Comparison of ENCODE assay signal across 19 cellular contexts in genomic region chr20:50735813-50736212, GRCh38. TPM values are rescaled to one million over a fixed set of nuclear protein-coding genes. Genes with fewer than 3 reads are reported as not detected.
DNase-seq lines count a peak whose midpoint lies in the region; ATAC-seq, FAIRE-seq and TF ChIP-seq lines count a peak whose summit lies in the region.
"Had no signal": no experiment of that assay in that cellular context is flagged by ENCODE, and none has a peak within 500 bp of the region (broad histone marks: within the 10 kb centered on the region; RNA-seq: fewer than 3 reads in every experiment).

No MANE protein-coding gene starts in this region.

- TF ChIP-seq CTCF in bronchial epithelial cell (IDR thresholded peaks at IDR 0.05; ENCODE audit: insufficient read depth, low read length, severe bottlenecking) (no peak), progenitor cell of endocrine pancreas (IDR thresholded peaks at IDR 0.05; ENCODE audit: unreplicated experiment) (no peak), upper lobe of right lung (IDR thresholded peaks at IDR 0.05) (no peak), BE2C (IDR thresholded peaks at IDR 0.05; ENCODE audit: low read depth, low read length) (no peak)

- no peak for FAIRE-seq in bronchial epithelial cell (lab: Jason Lieb, UNC)
- FAIRE-seq: A204.1 had no signal

- H3K9me3 ChIP-seq in upper lobe of right lung, result no peaks in the 10 kb centered on the region
- H3K9me3 ChIP-seq in BE2C, result no peaks in the 10 kb centered on the region
- H3K9me3 ChIP-seq: HAP-1 had no signal

- H3K27me3 Mint-ChIP-seq in activated CD4-positive, alpha-beta T cell treated with anti-CD3 and anti-CD28 coated beads, Interleukin-2, amount 10 ng/mL, durations not matched to agents 24 days and 14 days, result no peaks in the 10 kb centered on the region
- no peaks in the 10 kb centered on the region for H3K27me3 Mint-ChIP-seq in activated CD4-positive, alpha-beta T cell treated with anti-CD3 and anti-CD28 coated beads, Interleukin-2, amount 10 ng/mL, durations not matched to agents 7 days and 5 days
- no peaks in the 10 kb centered on the region for H3K27me3 Mint-ChIP-seq in progenitor cell of endocrine pancreas
- H3K27me3 Mint-ChIP-seq: CD4-positive, alpha-beta memory T cell; stimulated activated memory B cell treated with anti-CD40 and anti-IgM and Interleukin-4, amounts not matched to agents 10 μg/mL and 1 μg/mL and 100 μg/mL, for 72 hours had no signal

- H3K4me3 ChIP-seq in bronchial epithelial cell (ENCODE audit: low read depth, low read length) (no peak overlapping the region), upper lobe of right lung (no peak overlapping the region), BE2C (ENCODE audit: low read depth, low read length) (no peak overlapping the region)
- H3K4me3 ChIP-seq: coronary artery, HAP-1, skin epidermis had no signal

- POLR2A ChIA-PET in activated CD4-positive, alpha-beta T cell treated with anti-CD3 and anti-CD28 coated beads, Interleukin-2, amount 10 ng/mL, durations not matched to agents 7 days and 5 days (lab: Charles Lee), result no interaction called here

- no peak overlapping the region for H3K27ac ChIP-seq in upper lobe of right lung
- H3K27ac ChIP-seq: coronary artery, KMS-11, skin epidermis had no signal

- ATAC-seq in GM21360 (IDR thresholded peaks at IDR 0.05; ENCODE audit: unreplicated experiment), result no peak
- no peak for ATAC-seq in upper lobe of right lung
- ATAC-seq: activated CD8-positive, alpha-beta T cell treated with anti-CD3 and anti-CD28 coated beads, Interleukin-2, amount 10 ng/mL, durations not matched to agents 7 days and 5 days; left cardiac atrium; stimulated activated memory B cell treated with anti-CD40 and anti-IgM and Interleukin-4, amounts not matched to agents 10 μg/mL and 1 μg/mL and 100 μg/mL, for 72 hours had no signal

- H3K36me3 ChIP-seq in bronchial epithelial cell (ENCODE audit: control insufficient read depth, insufficient read depth, low read length) (peaks cover 4% of the 10 kb centered on the region), upper lobe of right lung (no peaks in the 10 kb centered on the region), BE2C (no peaks in the 10 kb centered on the region; the same call in 1 of the 2 replicates)
- H3K36me3 ChIP-seq: HAP-1 had no signal

- no peaks in the 10 kb centered on the region for H3K9me3 Mint-ChIP-seq in activated CD4-positive, alpha-beta T cell treated with anti-CD3 and anti-CD28 coated beads, Interleukin-2, amount 10 ng/mL, durations not matched to agents 24 days and 14 days
- no peaks in the 10 kb centered on the region for H3K9me3 Mint-ChIP-seq in activated CD4-positive, alpha-beta T cell treated with anti-CD3 and anti-CD28 coated beads, Interleukin-2, amount 10 ng/mL, durations not matched to agents 7 days and 5 days
- no peaks in the 10 kb centered on the region for H3K9me3 Mint-ChIP-seq in progenitor cell of endocrine pancreas (ENCODE audit: low read depth)
- H3K9me3 Mint-ChIP-seq: CD4-positive, alpha-beta memory T cell; stimulated activated memory B cell treated with anti-CD40 and anti-IgM and Interleukin-4, amounts not matched to agents 10 μg/mL and 1 μg/mL and 100 μg/mL, for 72 hours had no signal

- peaks cover 8% of the 10 kb centered on the region for H3K4me1 ChIP-seq in upper lobe of right lung
- H3K4me1 ChIP-seq in BE2C, result no peaks in the 10 kb centered on the region; the same call in 1 of the 2 replicates

- no peak for DNase-seq in activated CD4-positive, alpha-beta T cell treated with anti-CD3 and anti-CD28 coated beads, Interleukin-2, amount 10 ng/mL, durations not matched to agents 24 days and 14 days
- DNase-seq in activated CD4-positive, alpha-beta T cell treated with anti-CD3 and anti-CD28 coated beads, Interleukin-2, amount 10 ng/mL, durations not matched to agents 7 days and 5 days, result no peak
- DNase-seq in OCI-M1 (lab: John Stamatoyannopoulos, UW), result peak; percentile 15
- peak; percentile 88 for DNase-seq in bronchial epithelial cell (ENCODE audit: low read depth)
- DNase-seq in progenitor cell of endocrine pancreas (ENCODE audit: low spot score, unreplicated experiment), result no peak
- DNase-seq in upper lobe of right lung, result no peak
- no peak for DNase-seq in BE2C
- DNase-seq: activated CD8-positive, alpha-beta T cell treated with anti-CD3 and anti-CD28 coated beads, Interleukin-2, amount 10 ng/mL, durations not matched to agents 7 days and 5 days; CD4-positive, alpha-beta memory T cell; left cardiac atrium; NCI-H1417; NCI-H2227 treated with DMSO at 0.1 percent for 48 hours had no signal

- H3K4me1 Mint-ChIP-seq in activated CD4-positive, alpha-beta T cell treated with anti-CD3 and anti-CD28 coated beads, Interleukin-2, amount 10 ng/mL, durations not matched to agents 24 days and 14 days, result peaks cover 24% of the 10 kb centered on the region
- H3K4me1 Mint-ChIP-seq in activated CD4-positive, alpha-beta T cell treated with anti-CD3 and anti-CD28 coated beads, Interleukin-2, amount 10 ng/mL, durations not matched to agents 7 days and 5 days, result peaks cover 24% of the 10 kb centered on the region
- H3K4me1 Mint-ChIP-seq in progenitor cell of endocrine pancreas (ENCODE audit: low read depth), result peaks cover 53% of the 10 kb centered on the region

- intact Hi-C loops in activated CD4-positive, alpha-beta T cell treated with anti-CD3 and anti-CD28 coated beads, Interleukin-2, amount 10 ng/mL, durations not matched to agents 24 days and 14 days (cut with micrococcal nuclease), result loop anchor here (10.0 kb wide), 1 partner anchor 221 kb away; the partner anchor contains the start of gene PTPN1
- intact Hi-C loops in upper lobe of right lung (cut with DNase I), result no loop called here

- H3K27me3 ChIP-seq in bronchial epithelial cell (ENCODE audit: control insufficient read depth, insufficient read depth, low read length) (no peaks in the 10 kb centered on the region), upper lobe of right lung (no peaks in the 10 kb centered on the region), BE2C (no peaks in the 10 kb centered on the region)

- peaks cover 17% of the 10 kb centered on the region for H3K36me3 Mint-ChIP-seq in activated CD4-positive, alpha-beta T cell treated with anti-CD3 and anti-CD28 coated beads, Interleukin-2, amount 10 ng/mL, durations not matched to agents 24 days and 14 days (ENCODE audit: low read depth)
- H3K36me3 Mint-ChIP-seq in activated CD4-positive, alpha-beta T cell treated with anti-CD3 and anti-CD28 coated beads, Interleukin-2, amount 10 ng/mL, durations not matched to agents 7 days and 5 days (ENCODE audit: low read depth), result peaks cover 4% of the 10 kb centered on the region
- peaks cover 18% of the 10 kb centered on the region for H3K36me3 Mint-ChIP-seq in progenitor cell of endocrine pancreas (ENCODE audit: insufficient read depth)

- H3K27ac Mint-ChIP-seq in activated CD4-positive, alpha-beta T cell treated with anti-CD3 and anti-CD28 coated beads, Interleukin-2, amount 10 ng/mL, durations not matched to agents 24 days and 14 days, result peak overlapping the region; percentile 3
- H3K27ac Mint-ChIP-seq in activated CD4-positive, alpha-beta T cell treated with anti-CD3 and anti-CD28 coated beads, Interleukin-2, amount 10 ng/mL, durations not matched to agents 7 days and 5 days, result no peak overlapping the region
- H3K27ac Mint-ChIP-seq in progenitor cell of endocrine pancreas, result peak overlapping the region; percentile 13
- H3K27ac Mint-ChIP-seq: activated CD8-positive, alpha-beta T cell treated with anti-CD3 and anti-CD28 coated beads, Interleukin-2, amount 10 ng/mL, durations not matched to agents 7 days and 5 days; stimulated activated memory B cell treated with anti-CD40 and anti-IgM and Interleukin-4, amounts not matched to agents 10 μg/mL and 1 μg/mL and 100 μg/mL, for 72 hours had no signal

- no peak overlapping the region for H3K4me3 Mint-ChIP-seq in activated CD4-positive, alpha-beta T cell treated with anti-CD3 and anti-CD28 coated beads, Interleukin-2, amount 10 ng/mL, durations not matched to agents 24 days and 14 days
- no peak overlapping the region for H3K4me3 Mint-ChIP-seq in activated CD4-positive, alpha-beta T cell treated with anti-CD3 and anti-CD28 coated beads, Interleukin-2, amount 10 ng/mL, durations not matched to agents 7 days and 5 days
- H3K4me3 Mint-ChIP-seq in progenitor cell of endocrine pancreas (ENCODE audit: low read depth), result no peak overlapping the region
- H3K4me3 Mint-ChIP-seq: activated CD8-positive, alpha-beta T cell treated with anti-CD3 and anti-CD28 coated beads, Interleukin-2, amount 10 ng/mL, durations not matched to agents 7 days and 5 days; stimulated activated memory B cell treated with anti-CD40 and anti-IgM and Interleukin-4, amounts not matched to agents 10 μg/mL and 1 μg/mL and 100 μg/mL, for 72 hours had no signal

- CTCF ChIA-PET in activated CD4-positive, alpha-beta T cell treated with anti-CD3 and anti-CD28 coated beads, Interleukin-2, amount 10 ng/mL, durations not matched to agents 7 days and 5 days (lab: Charles Lee), result no interaction called here

RNA-seq across cellular contexts. Expression of gene PARD6B, which starts 4.4 kb away (rescaled TPM):
- total RNA-seq in activated CD4-positive, alpha-beta T cell treated with anti-CD3 and anti-CD28 coated beads, Interleukin-2, amount 10 ng/mL, durations not matched to agents 24 days and 14 days, result 6.0 and 7.0 TPM in 2 replicates
- total RNA-seq in activated CD4-positive, alpha-beta T cell treated with anti-CD3 and anti-CD28 coated beads, Interleukin-2, amount 10 ng/mL, durations not matched to agents 7 days and 5 days, result 1 to 10 TPM; 4.2 to 4.4 TPM
- total RNA-seq in bronchial epithelial cell, result 8.2 and 12.4 TPM in 2 replicates
- total RNA-seq in progenitor cell of endocrine pancreas, result 29.7 and 32.9 TPM in 2 replicates
- total RNA-seq in upper lobe of right lung, result 43.2 TPM
- 1.4 TPM for polyA plus RNA-seq in BE2C (2012; ENCODE audit: insufficient read depth, insufficient read length, low read depth)

RNA-seq across cellular contexts. Expression of gene RIPOR3, which starts 44.5 kb away (rescaled TPM):
- total RNA-seq in activated CD4-positive, alpha-beta T cell treated with anti-CD3 and anti-CD28 coated beads, Interleukin-2, amount 10 ng/mL, durations not matched to agents 24 days and 14 days, result not detected in 2 replicates
- total RNA-seq in activated CD4-positive, alpha-beta T cell treated with anti-CD3 and anti-CD28 coated beads, Interleukin-2, amount 10 ng/mL, durations not matched to agents 7 days and 5 days, result not detected
- total RNA-seq in bronchial epithelial cell, result under 0.01 and 0.53 TPM in 2 replicates
- 0.29 and 0.31 TPM in 2 replicates for total RNA-seq in progenitor cell of endocrine pancreas
- total RNA-seq in upper lobe of right lung, result 6.8 TPM
- polyA plus RNA-seq in BE2C (2012; ENCODE audit: insufficient read depth, insufficient read length, low read depth), result 1.7 TPM
- total RNA-seq: activated CD8-positive, alpha-beta T cell treated with anti-CD3 and anti-CD28 coated beads, Interleukin-2, amount 10 ng/mL, durations not matched to agents 7 days and 5 days; CD4-positive, alpha-beta memory T cell had no signal

RNA-seq across cellular contexts. Expression of gene BCAS4, which starts 59.0 kb away (rescaled TPM):
- 7.2 and 8.4 TPM in 2 replicates for total RNA-seq in activated CD4-positive, alpha-beta T cell treated with anti-CD3 and anti-CD28 coated beads, Interleukin-2, amount 10 ng/mL, durations not matched to agents 24 days and 14 days
- 10 to 100 TPM in 1 of 2 experiments, 1 to 10 TPM in 1; 7.4 to 10.6 TPM for total RNA-seq in activated CD4-positive, alpha-beta T cell treated with anti-CD3 and anti-CD28 coated beads, Interleukin-2, amount 10 ng/mL, durations not matched to agents 7 days and 5 days
- total RNA-seq in bronchial epithelial cell (5.5 and 12.2 TPM in 2 replicates), progenitor cell of endocrine pancreas (8.5 and 8.9 TPM in 2 replicates), upper lobe of right lung (4.3 TPM)
- polyA plus RNA-seq in BE2C (2012; ENCODE audit: insufficient read depth, insufficient read length, low read depth), result 14.5 TPM

Comparison
In these comparisons a context has a peak if more than half of its experiments do, and no peak if none do; other contexts are left out.
1. DNase-seq: peak in OCI-M1 (single experiment) and bronchial epithelial cell (single experiment); none in activated CD4-positive, alpha-beta T cell treated with anti-CD3 and anti-CD28 coated beads, Interleukin-2, amount 10 ng/mL, durations not matched to agents 24 days and 14 days (single experiment), activated CD4-positive, alpha-beta T cell treated with anti-CD3 and anti-CD28 coated beads, Interleukin-2, amount 10 ng/mL, durations not matched to agents 7 days and 5 days (single experiment), progenitor cell of endocrine pancreas (single experiment), upper lobe of right lung (single experiment) and BE2C (single experiment).